ENCODE assay signal across 24 cellular contexts in the genomic region with DNA sequence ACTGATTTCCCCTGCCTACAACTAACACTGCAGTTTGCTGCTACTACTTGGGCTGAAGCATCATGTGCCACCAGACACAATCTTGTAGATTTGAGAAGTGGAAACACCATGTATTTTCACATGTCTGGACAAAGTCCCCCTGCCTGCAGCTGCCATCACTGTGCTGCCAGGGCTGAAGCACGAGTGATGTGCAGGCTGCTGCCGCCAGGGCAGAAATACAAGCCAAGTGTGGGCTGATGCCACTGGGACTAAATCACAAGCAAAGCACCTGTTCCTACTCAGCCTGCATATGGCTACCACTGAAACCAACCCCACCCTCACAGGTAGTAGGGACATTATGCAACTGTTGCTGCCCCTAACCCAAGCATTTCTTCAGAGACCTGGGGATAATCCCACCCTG.
"Had no signal": no experiment of that assay in that cellular context is flagged by ENCODE, and none has a peak within 500 bp of the region (broad histone marks: within the 10 kb centered on the region; RNA-seq: fewer than 3 reads in every experiment).

No MANE protein-coding gene starts in this region.

- H3K4me3 ChIP-seq: MG63, SJSA1, SK-N-MC had no signal

- H3K4me1 ChIP-seq: SJSA1 had no signal

- H3K9me3 ChIP-seq: MG63, SJSA1 had no signal

- FAIRE-seq: HepG2, RCC 7860 had no signal

- H3K27ac ChIP-seq: SJSA1, SK-N-MC had no signal

- DNase-seq: IMR-90, Karpas-422, KG1, MG63, NCI-H1092, NCI-H1105 treated with DMSO at 0.1 percent for 48 hours, NCI-H1417 treated with DMSO at 0.1 percent for 48 hours, NCI-H146, NCI-H1694 treated with DMSO at 0.1 percent for 48 hours, NCI-H1930, NCI-H2081, NCI-H2227 treated with DMSO at 0.1 percent for 48 hours, NCI-H446, NCI-H510A, NCI-H524 treated with DMSO at 0.1 percent for 48 hours, NCI-H69, NCI-H774, Right ventricle myocardium superior, RPMI8226, SIG-M5 had no signal

- H3K27me3 ChIP-seq: MG63, SJSA1 had no signal

- H3K36me3 ChIP-seq: MG63, SJSA1 had no signal
